ENCODE assay signal across 8 cellular contexts in the genomic region with DNA sequence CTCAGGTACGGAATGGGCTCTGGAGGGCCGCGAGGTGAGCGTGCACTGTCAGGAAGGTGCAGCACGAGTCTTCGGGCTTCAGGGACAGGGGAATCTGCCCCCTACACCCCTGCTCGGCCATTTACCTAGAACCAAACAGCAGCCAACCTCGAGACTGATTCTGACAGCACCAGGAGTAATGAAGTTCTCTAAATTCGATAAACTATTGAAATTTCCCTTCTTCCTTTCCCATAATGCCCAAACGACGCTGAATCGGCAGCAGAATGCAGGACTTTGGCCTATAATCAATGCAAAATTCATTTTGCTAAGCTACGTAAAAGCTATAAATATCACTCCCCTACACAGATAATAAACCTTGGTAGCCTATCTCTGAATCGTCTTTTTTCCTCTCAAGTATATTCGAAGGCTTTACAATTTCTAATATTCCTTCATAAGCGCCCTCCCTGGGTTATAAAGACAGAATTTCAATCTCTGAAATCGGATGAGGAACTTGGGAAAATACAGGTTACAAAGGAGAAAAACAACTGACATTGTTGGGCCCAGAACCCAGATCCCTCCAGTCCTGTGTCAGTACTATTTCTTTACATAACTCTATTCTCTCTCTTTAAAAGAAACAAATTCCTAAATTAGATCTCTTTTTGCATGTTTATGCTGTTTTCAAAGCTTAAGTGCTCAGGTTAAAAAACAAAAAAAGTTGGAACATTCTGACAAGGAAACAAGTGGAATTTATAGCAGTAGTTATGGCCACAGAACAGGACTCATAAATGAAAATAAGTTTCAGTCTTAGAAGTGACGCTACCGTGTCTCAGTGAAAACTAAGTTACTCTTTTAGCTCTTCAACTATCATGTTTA.
DNase-seq lines count a peak whose midpoint lies in the region; ATAC-seq and TF ChIP-seq lines count a peak whose summit lies in the region.

No MANE protein-coding gene starts in this region.

- no peak for TF ChIP-seq CTCF in GM12864 (IDR thresholded peaks at IDR 0.05; ENCODE audit: low read depth, low read length, missing control alignments)
- no peak for TF ChIP-seq CTCF in GM13977 (IDR thresholded peaks at IDR 0.05; ENCODE audit: extremely low read depth, insufficient read depth, missing control alignments)

- H3K9me3 Mint-ChIP-seq in activated T-helper 1 cell treated with anti-CD3 and anti-CD28 coated beads, Interleukin-12 subunit alpha, Interleukin-12 subunit beta, Interleukin-2, Interleukin-4 antibody, amounts not matched to agents 30 ng/mL and 10 ng/mL and 1 ng/mL, durations not matched to agents 14 hours and 24 hours and 36 hours = no peaks in the 10 kb centered on the region
- H3K9me3 Mint-ChIP-seq in stimulated activated effector memory CD8-positive, alpha-beta T cell treated with anti-CD3 and anti-CD28 coated beads, Interleukin-12 subunit alpha, Interleukin-12 subunit beta, amount 100 ng/mL, for 72 hours = no peaks in the 10 kb centered on the region

- H3K27ac Mint-ChIP-seq in activated T-helper 1 cell treated with anti-CD3 and anti-CD28 coated beads, Interleukin-12 subunit alpha, Interleukin-12 subunit beta, Interleukin-2, Interleukin-4 antibody, amounts not matched to agents 30 ng/mL and 10 ng/mL and 1 ng/mL, durations not matched to agents 14 hours and 24 hours and 36 hours = peak overlapping the region; percentile 84
- H3K27ac Mint-ChIP-seq in stimulated activated effector memory CD8-positive, alpha-beta T cell treated with anti-CD3 and anti-CD28 coated beads, Interleukin-12 subunit alpha, Interleukin-12 subunit beta, amount 100 ng/mL, for 72 hours = peak overlapping the region; percentile 95

- H3K4me3 Mint-ChIP-seq in activated T-helper 1 cell treated with anti-CD3 and anti-CD28 coated beads, Interleukin-12 subunit alpha, Interleukin-12 subunit beta, Interleukin-2, Interleukin-4 antibody, amounts not matched to agents 30 ng/mL and 10 ng/mL and 1 ng/mL, durations not matched to agents 14 hours and 24 hours and 36 hours = peak overlapping the region; percentile 92
- peak overlapping the region; percentile 83 for H3K4me3 Mint-ChIP-seq in stimulated activated effector memory CD8-positive, alpha-beta T cell treated with anti-CD3 and anti-CD28 coated beads, Interleukin-12 subunit alpha, Interleukin-12 subunit beta, amount 100 ng/mL, for 72 hours

- H3K4me1 Mint-ChIP-seq in activated T-helper 1 cell treated with anti-CD3 and anti-CD28 coated beads, Interleukin-12 subunit alpha, Interleukin-12 subunit beta, Interleukin-2, Interleukin-4 antibody, amounts not matched to agents 30 ng/mL and 10 ng/mL and 1 ng/mL, durations not matched to agents 14 hours and 24 hours and 36 hours (ENCODE audit: low read depth) = peaks cover 35% of the 10 kb centered on the region
- H3K4me1 Mint-ChIP-seq in stimulated activated effector memory CD8-positive, alpha-beta T cell treated with anti-CD3 and anti-CD28 coated beads, Interleukin-12 subunit alpha, Interleukin-12 subunit beta, amount 100 ng/mL, for 72 hours = peaks cover 65% of the 10 kb centered on the region

- peak overlapping the region; percentile 64 for H3K4me3 ChIP-seq in GM12864 (ENCODE audit: low read depth, low read length)
- H3K4me3 ChIP-seq in iPS-11a (ENCODE audit: low read depth, low read length) = peak overlapping the region; percentile 82

- in situ Hi-C loops in GM13977 (cut with MboI; ENCODE audit: low pct_unique_long_range_greater_than_20kb, low sequenced_read_pairs, unreplicated experiment) = no loop called here

- H3K36me3 Mint-ChIP-seq in activated T-helper 1 cell treated with anti-CD3 and anti-CD28 coated beads, Interleukin-12 subunit alpha, Interleukin-12 subunit beta, Interleukin-2, Interleukin-4 antibody, amounts not matched to agents 30 ng/mL and 10 ng/mL and 1 ng/mL, durations not matched to agents 14 hours and 24 hours and 36 hours (ENCODE audit: low read depth) = peaks cover 6% of the 10 kb centered on the region
- peaks cover 5% of the 10 kb centered on the region for H3K36me3 Mint-ChIP-seq in stimulated activated effector memory CD8-positive, alpha-beta T cell treated with anti-CD3 and anti-CD28 coated beads, Interleukin-12 subunit alpha, Interleukin-12 subunit beta, amount 100 ng/mL, for 72 hours

- DNase-seq in GM12864 (ENCODE audit: low read depth) (no peak), GM13977 (ENCODE audit: low spot score) (no peak)
- DNase-seq in activated T-helper 1 cell treated with anti-CD3 and anti-CD28 coated beads, Interleukin-12 subunit alpha, Interleukin-12 subunit beta, Interleukin-2, Interleukin-4 antibody, amounts not matched to agents 30 ng/mL and 10 ng/mL and 1 ng/mL, durations not matched to agents 14 hours and 24 hours and 36 hours (ENCODE audit: low spot score) = no peak
- DNase-seq in stimulated activated effector memory CD8-positive, alpha-beta T cell treated with anti-CD3 and anti-CD28 coated beads, Interleukin-12 subunit alpha, Interleukin-12 subunit beta, amount 100 ng/mL, for 72 hours (ENCODE audit: low spot score in 2 of 2) = no peak
- DNase-seq in activated CD4-positive, alpha-beta T cell treated with anti-CD3 and anti-CD28 coated beads, Interleukin-2, amount 50 U/mL, for 1 hour = no peak

- peaks cover 2% of the 10 kb centered on the region for H3K27me3 Mint-ChIP-seq in activated T-helper 1 cell treated with anti-CD3 and anti-CD28 coated beads, Interleukin-12 subunit alpha, Interleukin-12 subunit beta, Interleukin-2, Interleukin-4 antibody, amounts not matched to agents 30 ng/mL and 10 ng/mL and 1 ng/mL, durations not matched to agents 14 hours and 24 hours and 36 hours (ENCODE audit: insufficient read depth)

- peak; percentile 34 for ATAC-seq in HG02885 (IDR thresholded peaks at IDR 0.05; ENCODE audit: poor library complexity, unreplicated experiment)
- no peak for ATAC-seq in stimulated activated effector memory CD8-positive, alpha-beta T cell treated with anti-CD3 and anti-CD28 coated beads, Interleukin-12 subunit alpha, Interleukin-12 subunit beta, amount 100 ng/mL, for 72 hours
- ATAC-seq in GM18861 (IDR thresholded peaks at IDR 0.05; ENCODE audit: unreplicated experiment) = no peak

- intact Hi-C loops in activated T-helper 1 cell treated with anti-CD3 and anti-CD28 coated beads, Interleukin-12 subunit alpha, Interleukin-12 subunit beta, Interleukin-2, Interleukin-4 antibody, amounts not matched to agents 30 ng/mL and 10 ng/mL and 1 ng/mL, durations not matched to agents 14 hours and 24 hours and 36 hours (cut with micrococcal nuclease) = loop anchor here (1.0 to 10.0 kb wide), 12 partner anchors 49 to 1807 kb away; a partner anchor contains a TSS
